ENCODE assay signal across 22 cellular contexts in genomic region chr9:125431741-125432271, GRCh38.
DNase-seq lines count a peak whose midpoint lies in the region; ATAC-seq and TF ChIP-seq lines count a peak whose summit lies in the region.
"Had no signal": no experiment of that assay in that cellular context is flagged by ENCODE, and none has a peak within 500 bp of the region (broad histone marks: within the 10 kb centered on the region; RNA-seq: fewer than 3 reads in every experiment).

No MANE protein-coding gene starts in this region.

- TF ChIP-seq CTCF in HEK293 (tag by site-specific recombination; IDR thresholded peaks at IDR 0.05) (no peak), neural progenitor cell (IDR thresholded peaks at IDR 0.05) (no peak), PC-3 (conservative IDR thresholded peaks at IDR 0.05; ENCODE audit: low read depth, low read length) (no peak)

- H3K4me3 ChIP-seq in H7 (ENCODE audit: insufficient read depth, low read depth, low read length) = no peak overlapping the region
- H3K4me3 ChIP-seq in HEK293 (ENCODE audit: low read depth, low read length) = no peak overlapping the region
- H3K4me3 ChIP-seq in neural progenitor cell = no peak overlapping the region
- no peak overlapping the region for H3K4me3 ChIP-seq in PC-3 (ENCODE audit: low read length)
- H3K4me3 ChIP-seq: gastroesophageal sphincter, GM23248, Peyer's patch, SJSA1, thoracic aorta had no signal

- H3K27me3 Mint-ChIP-seq in neural progenitor cell (ENCODE audit: insufficient read depth, low read depth) = peaks cover 3% of the 10 kb centered on the region
- H3K27me3 Mint-ChIP-seq: CD4-positive, alpha-beta T cell; naive thymus-derived CD8-positive, alpha-beta T cell had no signal

- POLR2A ChIA-PET in HEK293 (lab: Yijun Ruan, JAX) (no interaction called here), PC-3 (lab: Charles Lee; ENCODE audit: unreplicated experiment) (no interaction called here)

- H3K9me3 ChIP-seq in HEK293 (ENCODE audit: control insufficient read depth, insufficient read depth, low read depth, low read length) (no peaks in the 10 kb centered on the region), neural progenitor cell (ENCODE audit: low read depth) (no peaks in the 10 kb centered on the region), PC-3 (ENCODE audit: low read length) (no peaks in the 10 kb centered on the region)
- H3K9me3 ChIP-seq: gastroesophageal sphincter, Peyer's patch, SJSA1, thoracic aorta had no signal

- H3K9me3 Mint-ChIP-seq in neural progenitor cell = no peaks in the 10 kb centered on the region
- H3K9me3 Mint-ChIP-seq: CD4-positive, alpha-beta T cell; naive thymus-derived CD8-positive, alpha-beta T cell; stimulated activated effector memory CD8-positive, alpha-beta T cell treated with anti-CD3 and anti-CD28 coated beads, Interleukin-12 subunit alpha, Interleukin-12 subunit beta, amount 100 ng/mL, for 72 hours had no signal

- no peak overlapping the region for H3K9ac ChIP-seq in neural progenitor cell
- no peak overlapping the region for H3K9ac ChIP-seq in PC-3 (ENCODE audit: low read length)
- H3K9ac ChIP-seq: GM23248 had no signal

- peaks cover 28% of the 10 kb centered on the region for H3K4me1 Mint-ChIP-seq in neural progenitor cell
- H3K4me1 Mint-ChIP-seq: stimulated activated effector memory CD8-positive, alpha-beta T cell treated with anti-CD3 and anti-CD28 coated beads, Interleukin-12 subunit alpha, Interleukin-12 subunit beta, amount 100 ng/mL, for 72 hours had no signal

- no peak overlapping the region for H3K27ac ChIP-seq in HEK293 (ENCODE audit: extremely low read depth, low read depth, low read length)
- no peak overlapping the region for H3K27ac ChIP-seq in neural progenitor cell
- no peak overlapping the region for H3K27ac ChIP-seq in PC-3 (ENCODE audit: low read length)
- H3K27ac ChIP-seq: gastroesophageal sphincter, GM23248, Peyer's patch, SJSA1, thoracic aorta had no signal

- H4K20me1 ChIP-seq in neural progenitor cell (ENCODE audit: low read depth) (no peaks in the 10 kb centered on the region), PC-3 (ENCODE audit: low read length) (no peaks in the 10 kb centered on the region)

- H3K36me3 ChIP-seq in H7 (replicated peaks; ENCODE audit: control insufficient read depth, insufficient read depth, low read length) (no peaks in the 10 kb centered on the region), HEK293 (ENCODE audit: control insufficient read depth in 2 of 2, insufficient read depth in 1 of 2, low read length in 2 of 2) (peaks cover 0 to under 1% of the 10 kb centered on the region in 2 experiments; a peak in 1 of 3 replicates), neural progenitor cell (no peaks in the 10 kb centered on the region), PC-3 (ENCODE audit: low read depth, low read length) (no peaks in the 10 kb centered on the region)
- H3K36me3 ChIP-seq: Peyer's patch, SJSA1, thoracic aorta had no signal

- H3K27me3 ChIP-seq in H7 (ENCODE audit: control insufficient read depth, insufficient read depth, low read length) = no peaks in the 10 kb centered on the region
- H3K27me3 ChIP-seq in neural progenitor cell = no peaks in the 10 kb centered on the region
- no peaks in the 10 kb centered on the region for H3K27me3 ChIP-seq in PC-3 (ENCODE audit: low read length)
- H3K27me3 ChIP-seq: gastroesophageal sphincter, Peyer's patch, SJSA1 had no signal

- no peak for ATAC-seq in PC-3
- ATAC-seq: gastroesophageal sphincter; naive thymus-derived CD8-positive, alpha-beta T cell; stimulated activated effector memory CD8-positive, alpha-beta T cell treated with anti-CD3 and anti-CD28 coated beads, Interleukin-12 subunit alpha, Interleukin-12 subunit beta, amount 100 ng/mL, for 72 hours had no signal

- DNase-seq in H7 = peak; percentile 81
- DNase-seq in ecto neural progenitor cell (ENCODE audit: low spot score) = peak; percentile 46
- DNase-seq in neural progenitor cell (ENCODE audit: low spot score) = no peak
- no peak for DNase-seq in PC-3
- no peak for DNase-seq in pons (ENCODE audit: low spot score)
- no peak for DNase-seq in DMS53 treated with DMSO at 0.1 percent for 48 hours (lab: John Stamatoyannopoulos, UW; ENCODE audit: unreplicated experiment)
- DNase-seq: CD4-positive, alpha-beta T cell; DMS 273 treated with DMSO at 0.1 percent for 48 hours; GM23248; MM.1S; naive thymus-derived CD8-positive, alpha-beta T cell; NCI-H1694; NCI-H345; stimulated activated CD4-positive, alpha-beta T cell treated with anti-CD3 and anti-CD28 coated beads, Interleukin-2, amount 100 ng/mL, for 24 hours; T-helper 2 cell had no signal

- CTCF ChIA-PET in HEK293 (lab: Yijun Ruan, JAX) (no interaction called here), PC-3 (lab: Charles Lee) (no interaction called here)

- H3F3A ChIP-seq in neural progenitor cell (ENCODE audit: low read depth) (peaks cover 7% of the 10 kb centered on the region), PC-3 (ENCODE audit: low read length, unreplicated experiment) (no peaks in the 10 kb centered on the region)

- H3K4me1 ChIP-seq in HEK293 (ENCODE audit: control insufficient read depth, insufficient read depth, low read length) (no peaks in the 10 kb centered on the region), neural progenitor cell (peaks cover 3% of the 10 kb centered on the region), PC-3 (ENCODE audit: insufficient read depth, low read length) (no peaks in the 10 kb centered on the region)
- H3K4me1 ChIP-seq: gastroesophageal sphincter, Peyer's patch, SJSA1 had no signal

- peak overlapping the region; percentile 14 for H3K27ac Mint-ChIP-seq in neural progenitor cell
- H3K27ac Mint-ChIP-seq: CD4-positive, alpha-beta T cell; naive thymus-derived CD8-positive, alpha-beta T cell; progenitor cell of endocrine pancreas; stimulated activated effector memory CD8-positive, alpha-beta T cell treated with anti-CD3 and anti-CD28 coated beads, Interleukin-12 subunit alpha, Interleukin-12 subunit beta, amount 100 ng/mL, for 72 hours had no signal

- H3K4me2 ChIP-seq in neural progenitor cell = no peak overlapping the region
- H3K4me2 ChIP-seq in PC-3 (ENCODE audit: low read length) = no peak overlapping the region

- intact Hi-C loops in PC-3 (cut with micrococcal nuclease) = no loop called here

- H3K36me3 Mint-ChIP-seq in neural progenitor cell = no peaks in the 10 kb centered on the region
- H3K36me3 Mint-ChIP-seq: naive thymus-derived CD8-positive, alpha-beta T cell had no signal

- no peaks in the 10 kb centered on the region for H3K9me2 ChIP-seq in PC-3 (replicated peaks; ENCODE audit: low read length)

- no TSS peak for BruUV-seq in PC-3 (replicated peaks; lab: Mats Ljungman, UMichigan)

- H3K4me3 Mint-ChIP-seq in neural progenitor cell = no peak overlapping the region
- H3K4me3 Mint-ChIP-seq: CD4-positive, alpha-beta T cell; naive thymus-derived CD8-positive, alpha-beta T cell; stimulated activated effector memory CD8-positive, alpha-beta T cell treated with anti-CD3 and anti-CD28 coated beads, Interleukin-12 subunit alpha, Interleukin-12 subunit beta, amount 100 ng/mL, for 72 hours had no signal

- H3K79me2 ChIP-seq in neural progenitor cell (ENCODE audit: low read depth) (no peaks in the 10 kb centered on the region), PC-3 (ENCODE audit: low read length) (no peaks in the 10 kb centered on the region)

- H2AFZ ChIP-seq in neural progenitor cell (replicated peaks) (no peak overlapping the region), PC-3 (ENCODE audit: low read length) (no peak overlapping the region)
- H2AFZ ChIP-seq: GM23248 had no signal

TF ChIP-seq in HEK293, 187 proteins besides CTCF, POLR2A, EP300 and RAD21:
- TF ChIP-seq ZNF324 (tag by site-specific recombination; IDR thresholded peaks at IDR 0.05) = no peak
- peak; percentile 56 for TF ChIP-seq ZNF548 (tag by site-specific recombination; IDR thresholded peaks at IDR 0.05)

Comparison
In these comparisons a context has a peak if more than half of its experiments do, and no peak if none do; other contexts are left out.
1. DNase-seq: peak in H7 (single experiment) and ecto neural progenitor cell (single experiment); none in neural progenitor cell (single experiment), PC-3 (single experiment), pons (single experiment) and DMS53 treated with DMSO at 0.1 percent for 48 hours (single experiment).